In genomic region chr2:128642801-128643200, GRCh38 we compare ENCODE assay signal across 21 cellular contexts.
A peak's percentile ranks its signal among the peaks of the same experiment; 100 is the strongest.
DNase-seq lines count a peak whose midpoint lies in the region; TF ChIP-seq lines count a peak whose summit lies in the region.
"Had no signal": no experiment of that assay in that cellular context is flagged by ENCODE, and none has a peak within 500 bp of the region (broad histone marks: within the 10 kb centered on the region; RNA-seq: fewer than 3 reads in every experiment).

No MANE protein-coding gene starts in this region.

- H3K4me1 Mint-ChIP-seq in activated CD4-positive, alpha-beta memory T cell treated with anti-CD3 and anti-CD28 coated beads for 36 hours (ENCODE audit: low read depth) = no peaks in the 10 kb centered on the region
- no peaks in the 10 kb centered on the region for H3K4me1 Mint-ChIP-seq in Caco-2 (ENCODE audit: low read depth, unreplicated experiment)
- H3K4me1 Mint-ChIP-seq: activated CD4-positive, alpha-beta T cell treated with anti-CD3 and anti-CD28 coated beads for 36 hours; activated naive CD8-positive, alpha-beta T cell treated with anti-CD3 and anti-CD28 coated beads for 36 hours; CD4-positive, alpha-beta memory T cell had no signal

- H3K27ac ChIP-seq in mesendoderm (ENCODE audit: low read depth, low read length) (no peak overlapping the region), testis (no peak overlapping the region)
- H3K27ac ChIP-seq: esophagus squamous epithelium, gastroesophageal sphincter, pancreas, Peyer's patch, SJSA1 had no signal

- peak overlapping the region; percentile 54 for H3K56ac ChIP-seq in mesendoderm (ENCODE audit: low read length)

- H3K36me3 ChIP-seq in Loucy (ENCODE audit: insufficient read depth, low read length) (no peaks in the 10 kb centered on the region), mesendoderm (ENCODE audit: control insufficient read depth, insufficient read depth, low read length) (no peaks in the 10 kb centered on the region), testis (ENCODE audit: low read depth, missing control alignments) (no peaks in the 10 kb centered on the region), Caco-2 (ENCODE audit: control insufficient read depth, insufficient read depth, low read length) (no peaks in the 10 kb centered on the region)
- H3K36me3 ChIP-seq: esophagus squamous epithelium, gastroesophageal sphincter, pancreas, Peyer's patch, SJSA1 had no signal

- H4K20me1 ChIP-seq in Loucy (ENCODE audit: insufficient read depth, low read length, poor library complexity, severe bottlenecking) = no peaks in the 10 kb centered on the region

- no peak overlapping the region for H2BK15ac ChIP-seq in mesendoderm (replicated peaks; ENCODE audit: low read depth)

- H3K4me2 ChIP-seq in Loucy (ENCODE audit: low read depth, low read length, poor library complexity, severe bottlenecking) (no peak overlapping the region), mesendoderm (ENCODE audit: low read length) (no peak overlapping the region)

- H3K9ac ChIP-seq in Loucy (ENCODE audit: low read depth, low read length, poor library complexity, severe bottlenecking) (peak overlapping the region; percentile 19), mesendoderm (ENCODE audit: low read length) (no peak overlapping the region)

- no peak for TF ChIP-seq POLR2A in testis (IDR thresholded peaks at IDR 0.05)

- peak; percentile 3 for DNase-seq in activated CD4-positive, alpha-beta memory T cell treated with anti-CD3 and anti-CD28 coated beads for 36 hours
- DNase-seq in mesendoderm (no peak), testis (peak; percentile 2), NCI-H187 treated with DMSO at 0.1 percent for 48 hours (lab: John Stamatoyannopoulos, UW) (no peak), Caco-2 (no peak)
- no peak for DNase-seq in stimulated activated CD8-positive, alpha-beta memory T cell treated with anti-CD3 and anti-CD28 coated beads, Interleukin-4, amount 100 ng/mL, for 48 hours
- DNase-seq: activated CD4-positive, alpha-beta T cell treated with anti-CD3 and anti-CD28 coated beads for 36 hours; activated naive CD8-positive, alpha-beta T cell treated with anti-CD3 and anti-CD28 coated beads for 36 hours; CD4-positive, alpha-beta memory T cell; DMS153; effector memory CD4-positive, alpha-beta T cell; esophagus squamous epithelium; kidney glomerular epithelial cell; NCI-H1048; T-helper 1 cell had no signal

- H3K4me3 ChIP-seq in Loucy (ENCODE audit: low read length, poor library complexity, severe bottlenecking) = no peak overlapping the region
- no peak overlapping the region for H3K4me3 ChIP-seq in mesendoderm (ENCODE audit: low read length)
- H3K4me3 ChIP-seq in testis = no peak overlapping the region
- no peak overlapping the region for H3K4me3 ChIP-seq in Caco-2 (ENCODE audit: low read depth, low read length)
- H3K4me3 ChIP-seq: esophagus squamous epithelium, gastroesophageal sphincter, K562, pancreas, Peyer's patch, SJSA1 had no signal

- BruUV-seq in Caco-2 (replicated peaks; lab: Mats Ljungman, UMichigan) = no TSS peak

- H4K5ac ChIP-seq in mesendoderm (ENCODE audit: low read length) = no peak overlapping the region

- peaks cover 1% of the 10 kb centered on the region for H3K27me3 Mint-ChIP-seq in activated CD4-positive, alpha-beta memory T cell treated with anti-CD3 and anti-CD28 coated beads for 36 hours
- H3K27me3 Mint-ChIP-seq in Caco-2 (ENCODE audit: insufficient read depth, unreplicated experiment) = peaks cover 10% of the 10 kb centered on the region
- H3K27me3 Mint-ChIP-seq: activated CD4-positive, alpha-beta T cell treated with anti-CD3 and anti-CD28 coated beads for 36 hours; activated naive CD8-positive, alpha-beta T cell treated with anti-CD3 and anti-CD28 coated beads for 36 hours had no signal

- CTCF ChIA-PET in activated CD4-positive, alpha-beta memory T cell treated with anti-CD3 and anti-CD28 coated beads for 36 hours (lab: Charles Lee) = no interaction called here
- CTCF ChIA-PET in Caco-2 (lab: Charles Lee) = no interaction called here

- H3K9me2 ChIP-seq in Loucy (replicated peaks; ENCODE audit: low read depth, low read length) = no peaks in the 10 kb centered on the region

- H3K9me3 ChIP-seq in Loucy (ENCODE audit: insufficient read depth, low read depth, low read length) (no peaks in the 10 kb centered on the region), testis (no peaks in the 10 kb centered on the region), Caco-2 (no peaks in the 10 kb centered on the region)
- H3K9me3 ChIP-seq: esophagus squamous epithelium, gastroesophageal sphincter, pancreas, Peyer's patch, SJSA1 had no signal

- POLR2A ChIA-PET in activated CD4-positive, alpha-beta memory T cell treated with anti-CD3 and anti-CD28 coated beads for 36 hours (lab: Charles Lee) = no interaction called here
- POLR2A ChIA-PET in Caco-2 (lab: Charles Lee) = no interaction called here

- H3K79me2 ChIP-seq in Loucy (ENCODE audit: insufficient read depth, low read length) (no peaks in the 10 kb centered on the region), mesendoderm (ENCODE audit: control insufficient read depth, insufficient read depth, low read length) (no peaks in the 10 kb centered on the region)

- H3K27ac Mint-ChIP-seq in activated CD4-positive, alpha-beta memory T cell treated with anti-CD3 and anti-CD28 coated beads for 36 hours = no peak overlapping the region
- H3K27ac Mint-ChIP-seq in Caco-2 (ENCODE audit: unreplicated experiment) = no peak overlapping the region
- H3K27ac Mint-ChIP-seq: activated CD4-positive, alpha-beta T cell treated with anti-CD3 and anti-CD28 coated beads for 36 hours; activated naive CD8-positive, alpha-beta T cell treated with anti-CD3 and anti-CD28 coated beads for 36 hours had no signal

- no peak overlapping the region for H4K8ac ChIP-seq in mesendoderm (ENCODE audit: low read depth, low read length)

- no peak overlapping the region for H2AK5ac ChIP-seq in mesendoderm (ENCODE audit: low read length)

- H2BK120ac ChIP-seq in mesendoderm (ENCODE audit: low read depth, low read length) = no peak overlapping the region

- H3K4ac ChIP-seq in mesendoderm (ENCODE audit: low read depth, low read length) = no peak overlapping the region

- H2AFZ ChIP-seq in Loucy (ENCODE audit: low read length) = peak overlapping the region; percentile 56

- no peak for TF ChIP-seq CTCF in Loucy (conservative IDR thresholded peaks at IDR 0.05; ENCODE audit: low read length)
- TF ChIP-seq CTCF in testis (IDR thresholded peaks at IDR 0.05) = no peak
- no peak for TF ChIP-seq CTCF in Caco-2 (IDR thresholded peaks at IDR 0.05; ENCODE audit: insufficient read depth in 1 of 2, low read depth in 1 of 2, low read length in 1 of 2, severe bottlenecking in 1 of 2, unreplicated experiment in 1 of 2)

- peak overlapping the region; percentile 2 for H2BK5ac ChIP-seq in mesendoderm (ENCODE audit: low read length)

- no CpG with 5 or more reads among the region's 6 CpGs for WGBS in mesendoderm (ENCODE audit: extremely low coverage, insufficient coverage, low lambda C conversion rate)
- WGBS in testis, 2 donors = 75 to 85% methylated on average over 6 of the region's 6 CpGs

- H3K79me1 ChIP-seq in mesendoderm (ENCODE audit: low read length) = no peaks in the 10 kb centered on the region

- no peak overlapping the region for H3K4me3 Mint-ChIP-seq in activated CD4-positive, alpha-beta memory T cell treated with anti-CD3 and anti-CD28 coated beads for 36 hours
- H3K4me3 Mint-ChIP-seq in Caco-2 (ENCODE audit: unreplicated experiment) = no peak overlapping the region
- H3K4me3 Mint-ChIP-seq: activated CD4-positive, alpha-beta T cell treated with anti-CD3 and anti-CD28 coated beads for 36 hours; activated naive CD8-positive, alpha-beta T cell treated with anti-CD3 and anti-CD28 coated beads for 36 hours; CD4-positive, alpha-beta memory T cell had no signal

- peaks cover 60% of the 10 kb centered on the region for H3K4me1 ChIP-seq in Loucy (ENCODE audit: insufficient read depth, low read length, poor library complexity, severe bottlenecking)
- peaks cover 33% of the 10 kb centered on the region for H3K4me1 ChIP-seq in mesendoderm (ENCODE audit: control insufficient read depth, low read depth, low read length)
- no peaks in the 10 kb centered on the region for H3K4me1 ChIP-seq in testis
- H3K4me1 ChIP-seq in Caco-2 = no peaks in the 10 kb centered on the region
- H3K4me1 ChIP-seq: esophagus squamous epithelium, gastroesophageal sphincter, pancreas, Peyer's patch had no signal

- no peaks in the 10 kb centered on the region for H3K27me3 ChIP-seq in Loucy (ENCODE audit: insufficient read depth, low read length, poor library complexity, severe bottlenecking)
- H3K27me3 ChIP-seq in mesendoderm (ENCODE audit: insufficient read depth, low read length, poor library complexity) = no peaks in the 10 kb centered on the region
- H3K27me3 ChIP-seq in testis = no peaks in the 10 kb centered on the region
- H3K27me3 ChIP-seq in Caco-2 (replicated peaks; ENCODE audit: control insufficient read depth, insufficient read depth, low read length) = no peaks in the 10 kb centered on the region
- H3K27me3 ChIP-seq: esophagus squamous epithelium, gastroesophageal sphincter, pancreas, Peyer's patch, SJSA1 had no signal

- no peaks in the 10 kb centered on the region for H3F3A ChIP-seq in Loucy (ENCODE audit: low read depth)

- no peaks in the 10 kb centered on the region for H3K9me3 Mint-ChIP-seq in activated CD4-positive, alpha-beta memory T cell treated with anti-CD3 and anti-CD28 coated beads for 36 hours
- no peaks in the 10 kb centered on the region for H3K9me3 Mint-ChIP-seq in Caco-2 (ENCODE audit: unreplicated experiment)
- H3K9me3 Mint-ChIP-seq: activated naive CD8-positive, alpha-beta T cell treated with anti-CD3 and anti-CD28 coated beads for 36 hours had no signal

- no peaks in the 10 kb centered on the region for H3K36me3 Mint-ChIP-seq in activated CD4-positive, alpha-beta memory T cell treated with anti-CD3 and anti-CD28 coated beads for 36 hours
- H3K36me3 Mint-ChIP-seq in Caco-2 (ENCODE audit: insufficient read depth, unreplicated experiment) = no peaks in the 10 kb centered on the region
- H3K36me3 Mint-ChIP-seq: activated naive CD8-positive, alpha-beta T cell treated with anti-CD3 and anti-CD28 coated beads for 36 hours; CD4-positive, alpha-beta memory T cell had no signal

- H3K18ac ChIP-seq in mesendoderm (ENCODE audit: low read length) = no peak overlapping the region

- intact Hi-C loops in activated CD4-positive, alpha-beta memory T cell treated with anti-CD3 and anti-CD28 coated beads for 36 hours (cut with micrococcal nuclease) = no loop called here
- intact Hi-C loops in testis (cut with DNase I; ENCODE audit: low total_unique reads) = no loop called here
- intact Hi-C loops in Caco-2 (cut with micrococcal nuclease; ENCODE audit: unreplicated experiment) = no loop called here

- H3K23ac ChIP-seq in mesendoderm (ENCODE audit: low read length) = no peak overlapping the region

Comparison
In these comparisons a context has a peak if more than half of its experiments do, and no peak if none do; other contexts are left out.
1. DNase-seq: peak in activated CD4-positive, alpha-beta memory T cell treated with anti-CD3 and anti-CD28 coated beads for 36 hours (single experiment) and testis (single experiment); none in mesendoderm (single experiment), stimulated activated CD8-positive, alpha-beta memory T cell treated with anti-CD3 and anti-CD28 coated beads, Interleukin-4, amount 100 ng/mL, for 48 hours (single experiment), NCI-H187 treated with DMSO at 0.1 percent for 48 hours (single experiment) and Caco-2 (0 of 2).